Comparison of ENCODE assay signal across 1 cellular context in the genomic region with DNA sequence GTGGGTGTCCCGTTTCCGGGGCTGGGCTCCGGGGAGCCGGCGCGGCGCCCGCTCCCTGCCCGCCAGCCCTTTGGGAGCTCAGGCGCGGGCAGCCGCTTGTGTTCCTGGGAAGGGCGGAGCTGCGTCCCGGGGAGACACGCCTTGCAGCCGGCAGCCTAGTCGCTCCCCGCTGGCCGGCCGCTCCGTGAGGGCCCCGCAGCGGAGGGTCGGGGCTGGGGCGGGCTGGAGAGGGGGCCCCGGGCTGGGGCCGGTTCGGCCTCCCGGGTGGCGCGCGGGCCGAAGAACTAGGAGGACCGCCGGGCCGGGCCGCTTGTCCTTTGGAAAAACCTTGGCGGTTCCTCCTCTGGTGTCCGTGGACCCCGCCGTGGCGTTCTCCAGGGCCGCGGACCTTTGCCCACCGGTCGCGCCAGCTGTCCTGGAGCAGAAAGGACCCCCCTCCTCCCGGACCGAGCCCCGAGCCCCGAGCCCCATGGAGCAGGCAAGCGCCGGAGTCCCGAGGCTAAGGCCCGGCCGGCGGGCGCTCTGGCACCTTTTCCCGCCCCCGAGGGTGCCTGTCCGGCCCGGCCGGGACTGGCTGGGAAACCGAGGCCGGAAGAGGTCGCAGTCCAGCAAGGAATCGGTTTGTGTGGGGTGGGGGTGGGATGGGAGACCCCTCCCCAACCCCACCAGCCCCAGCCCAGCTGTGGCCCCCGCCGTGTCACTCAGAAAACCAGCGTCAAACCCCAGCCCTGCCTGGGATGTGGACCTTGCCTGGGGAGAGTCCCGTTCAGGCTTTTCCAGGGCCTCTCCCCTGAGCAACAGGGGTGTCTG.
TF ChIP-seq lines count a peak whose summit lies in the region.

No MANE protein-coding gene starts in this region.

TF ChIP-seq in HepG2, 621 proteins besides CTCF, POLR2A, EP300 and RAD21 (continues in another document):
- TF ChIP-seq CBX1 (IDR thresholded peaks at IDR 0.05; ENCODE audit: low read depth) (peak; percentile 32), HNRNPK (IDR thresholded peaks at IDR 0.05; ENCODE audit: low read depth, low read length, poor library complexity, severe bottlenecking) (peak; percentile 25), ATM (IDR thresholded peaks at IDR 0.05; ENCODE audit: borderline replicate concordance) (no peak), TBX2 (CRISPR knock-in tag; IDR thresholded peaks at IDR 0.05; ENCODE audit: borderline replicate concordance) (0 out of 2 replicates have a peak, but pooled peaks have one; percentile 24), JUN (CRISPR knock-in tag; IDR thresholded peaks at IDR 0.05) (no peak), ZNF619 (CRISPR knock-in tag; IDR thresholded peaks at IDR 0.05) (0 out of 2 replicates have a peak, but pooled peaks have one; percentile 55), SRSF1 (optimal IDR thresholded peaks at IDR 0.05; ENCODE audit: low read depth, low read length) (peak; percentile 18), ZNF24 (IDR thresholded peaks at IDR 0.05) (no peak), MIER2 (CRISPR knock-in tag; IDR thresholded peaks at IDR 0.05) (no peak), ZBTB7A (CRISPR knock-in tag; IDR thresholded peaks at IDR 0.05) (no peak), NRL (CRISPR knock-in tag; IDR thresholded peaks at IDR 0.05; ENCODE audit: borderline replicate concordance) (0 out of 2 replicates have a peak, but pooled peaks have one; percentile 59), ZNF10 (CRISPR knock-in tag; IDR thresholded peaks at IDR 0.05; ENCODE audit: borderline replicate concordance, low read depth) (no peak), ZNF83 (CRISPR knock-in tag; IDR thresholded peaks at IDR 0.05; ENCODE audit: borderline replicate concordance) (0 out of 2 replicates have a peak, but pooled peaks have one; percentile 34), TCF12 (IDR thresholded peaks at IDR 0.05) (no peak), TCF12 (CRISPR knock-in tag; IDR thresholded peaks at IDR 0.05) (peak; percentile 64; the same call in 1 of the 2 replicates), EED (CRISPR knock-in tag; IDR thresholded peaks at IDR 0.05) (no peak), KDM5B (CRISPR knock-in tag; IDR thresholded peaks at IDR 0.05; ENCODE audit: borderline replicate concordance) (0 out of 2 replicates have a peak, but pooled peaks have one; percentile 56), ATF7-NPFF (CRISPR knock-in tag; IDR thresholded peaks at IDR 0.05; ENCODE audit: low read depth) (no peak; the same call in 1 of the 2 replicates), SIX4 (CRISPR knock-in tag; IDR thresholded peaks at IDR 0.05) (no peak), SP4 (CRISPR knock-in tag; IDR thresholded peaks at IDR 0.05) (no peak), MEIS1 (CRISPR knock-in tag; IDR thresholded peaks at IDR 0.05; ENCODE audit: borderline replicate concordance) (no peak), CBX2 (IDR thresholded peaks at IDR 0.05; ENCODE audit: low read depth, low read length) (0 out of 2 replicates have a peak, but pooled peaks have one; percentile 19), CBX2 (CRISPR knock-in tag; IDR thresholded peaks at IDR 0.05; ENCODE audit: low read depth) (no peak), ZNF333 (CRISPR knock-in tag; IDR thresholded peaks at IDR 0.05; ENCODE audit: borderline replicate concordance) (peak; percentile 43; the same call in 1 of the 2 replicates), FOXK2 (IDR thresholded peaks at IDR 0.05) (no peak), ERF (CRISPR knock-in tag; IDR thresholded peaks at IDR 0.05) (no peak), GFI1 (CRISPR knock-in tag; IDR thresholded peaks at IDR 0.05; ENCODE audit: borderline replicate concordance) (no peak), ZNF713 (CRISPR knock-in tag; IDR thresholded peaks at IDR 0.05) (0 out of 2 replicates have a peak, but pooled peaks have one; percentile 37), PHF8 (CRISPR knock-in tag; IDR thresholded peaks at IDR 0.05) (peak; percentile 6; the same call in 1 of the 2 replicates)
- TF ChIP-seq, protein P1, sequence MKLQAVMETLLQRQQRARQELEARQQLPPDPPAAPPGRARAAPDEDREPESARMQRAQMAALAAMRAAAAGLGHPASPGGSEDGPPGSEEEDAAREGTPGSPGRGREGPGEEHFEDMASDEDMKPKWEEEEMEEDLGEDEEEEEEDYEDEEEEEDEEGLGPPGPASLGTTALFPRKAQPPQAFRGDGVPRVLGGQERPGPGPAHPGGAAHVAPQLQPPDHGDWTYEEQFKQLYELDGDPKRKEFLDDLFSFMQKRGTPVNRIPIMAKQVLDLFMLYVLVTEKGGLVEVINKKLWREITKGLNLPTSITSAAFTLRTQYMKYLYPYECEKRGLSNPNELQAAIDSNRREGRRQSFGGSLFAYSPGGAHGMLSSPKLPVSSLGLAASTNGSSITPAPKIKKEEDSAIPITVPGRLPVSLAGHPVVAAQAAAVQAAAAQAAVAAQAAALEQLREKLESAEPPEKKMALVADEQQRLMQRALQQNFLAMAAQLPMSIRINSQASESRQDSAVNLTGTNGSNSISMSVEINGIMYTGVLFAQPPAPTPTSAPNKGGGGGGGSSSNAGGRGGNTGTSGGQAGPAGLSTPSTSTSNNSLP (IDR thresholded peaks at IDR 0.05; ENCODE audit: low read depth, low read length) = no peak
- TF ChIP-seq, protein P2, sequence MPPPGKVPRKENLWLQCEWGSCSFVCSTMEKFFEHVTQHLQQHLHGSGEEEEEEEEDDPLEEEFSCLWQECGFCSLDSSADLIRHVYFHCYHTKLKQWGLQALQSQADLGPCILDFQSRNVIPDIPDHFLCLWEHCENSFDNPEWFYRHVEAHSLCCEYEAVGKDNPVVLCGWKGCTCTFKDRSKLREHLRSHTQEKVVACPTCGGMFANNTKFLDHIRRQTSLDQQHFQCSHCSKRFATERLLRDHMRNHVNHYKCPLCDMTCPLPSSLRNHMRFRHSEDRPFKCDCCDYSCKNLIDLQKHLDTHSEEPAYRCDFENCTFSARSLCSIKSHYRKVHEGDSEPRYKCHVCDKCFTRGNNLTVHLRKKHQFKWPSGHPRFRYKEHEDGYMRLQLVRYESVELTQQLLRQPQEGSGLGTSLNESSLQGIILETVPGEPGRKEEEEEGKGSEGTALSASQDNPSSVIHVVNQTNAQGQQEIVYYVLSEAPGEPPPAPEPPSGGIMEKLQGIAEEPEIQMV (CRISPR knock-in tag; IDR thresholded peaks at IDR 0.05; ENCODE audit: low read depth) = no peak
- TF ChIP-seq, protein P3, sequence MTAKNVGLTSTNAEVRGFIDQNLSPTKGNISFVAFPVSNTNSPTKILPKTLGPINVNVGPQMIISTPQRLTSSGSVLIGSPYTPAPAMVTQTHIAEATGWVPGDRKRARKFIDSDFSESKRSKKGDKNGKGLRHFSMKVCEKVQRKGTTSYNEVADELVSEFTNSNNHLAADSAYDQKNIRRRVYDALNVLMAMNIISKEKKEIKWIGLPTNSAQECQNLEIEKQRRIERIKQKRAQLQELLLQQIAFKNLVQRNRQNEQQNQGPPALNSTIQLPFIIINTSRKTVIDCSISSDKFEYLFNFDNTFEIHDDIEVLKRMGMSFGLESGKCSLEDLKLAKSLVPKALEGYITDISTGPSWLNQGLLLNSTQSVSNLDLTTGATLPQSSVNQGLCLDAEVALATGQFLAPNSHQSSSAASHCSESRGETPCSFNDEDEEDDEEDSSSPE (CRISPR knock-in tag; IDR thresholded peaks at IDR 0.05) = no peak
- TF ChIP-seq, protein P4, sequence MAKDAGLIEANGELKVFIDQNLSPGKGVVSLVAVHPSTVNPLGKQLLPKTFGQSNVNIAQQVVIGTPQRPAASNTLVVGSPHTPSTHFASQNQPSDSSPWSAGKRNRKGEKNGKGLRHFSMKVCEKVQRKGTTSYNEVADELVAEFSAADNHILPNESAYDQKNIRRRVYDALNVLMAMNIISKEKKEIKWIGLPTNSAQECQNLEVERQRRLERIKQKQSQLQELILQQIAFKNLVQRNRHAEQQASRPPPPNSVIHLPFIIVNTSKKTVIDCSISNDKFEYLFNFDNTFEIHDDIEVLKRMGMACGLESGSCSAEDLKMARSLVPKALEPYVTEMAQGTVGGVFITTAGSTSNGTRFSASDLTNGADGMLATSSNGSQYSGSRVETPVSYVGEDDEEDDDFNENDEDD (CRISPR knock-in tag; IDR thresholded peaks at IDR 0.05; ENCODE audit: borderline replicate concordance) = no peak
- TF ChIP-seq, protein P5, sequence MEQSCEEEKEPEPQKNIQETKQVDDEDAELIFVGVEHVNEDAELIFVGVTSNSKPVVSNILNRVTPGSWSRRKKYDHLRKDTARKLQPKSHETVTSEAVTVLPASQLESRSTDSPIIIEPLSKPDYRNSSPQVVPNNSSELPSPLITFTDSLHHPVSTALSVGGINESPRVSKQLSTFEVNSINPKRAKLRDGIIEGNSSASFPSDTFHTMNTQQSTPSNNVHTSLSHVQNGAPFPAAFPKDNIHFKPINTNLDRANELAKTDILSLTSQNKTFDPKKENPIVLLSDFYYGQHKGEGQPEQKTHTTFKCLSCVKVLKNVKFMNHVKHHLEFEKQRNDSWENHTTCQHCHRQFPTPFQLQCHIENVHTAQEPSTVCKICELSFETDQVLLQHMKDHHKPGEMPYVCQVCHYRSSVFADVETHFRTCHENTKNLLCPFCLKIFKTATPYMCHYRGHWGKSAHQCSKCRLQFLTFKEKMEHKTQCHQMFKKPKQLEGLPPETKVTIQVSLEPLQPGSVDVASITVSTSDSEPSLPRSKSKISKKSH (CRISPR knock-in tag; IDR thresholded peaks at IDR 0.05; ENCODE audit: borderline replicate concordance) = peak; percentile 63; the same call in 1 of the 2 replicates
- TF ChIP-seq, protein P6, sequence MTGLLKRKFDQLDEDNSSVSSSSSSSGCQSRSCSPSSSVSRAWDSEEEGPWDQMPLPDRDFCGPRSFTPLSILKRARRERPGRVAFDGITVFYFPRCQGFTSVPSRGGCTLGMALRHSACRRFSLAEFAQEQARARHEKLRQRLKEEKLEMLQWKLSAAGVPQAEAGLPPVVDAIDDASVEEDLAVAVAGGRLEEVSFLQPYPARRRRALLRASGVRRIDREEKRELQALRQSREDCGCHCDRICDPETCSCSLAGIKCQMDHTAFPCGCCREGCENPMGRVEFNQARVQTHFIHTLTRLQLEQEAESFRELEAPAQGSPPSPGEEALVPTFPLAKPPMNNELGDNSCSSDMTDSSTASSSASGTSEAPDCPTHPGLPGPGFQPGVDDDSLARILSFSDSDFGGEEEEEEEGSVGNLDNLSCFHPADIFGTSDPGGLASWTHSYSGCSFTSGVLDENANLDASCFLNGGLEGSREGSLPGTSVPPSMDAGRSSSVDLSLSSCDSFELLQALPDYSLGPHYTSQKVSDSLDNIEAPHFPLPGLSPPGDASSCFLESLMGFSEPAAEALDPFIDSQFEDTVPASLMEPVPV (CRISPR knock-in tag; IDR thresholded peaks at IDR 0.05) = 0 out of 2 replicates have a peak, but pooled peaks have one; percentile 8
- TF ChIP-seq, protein P7, sequence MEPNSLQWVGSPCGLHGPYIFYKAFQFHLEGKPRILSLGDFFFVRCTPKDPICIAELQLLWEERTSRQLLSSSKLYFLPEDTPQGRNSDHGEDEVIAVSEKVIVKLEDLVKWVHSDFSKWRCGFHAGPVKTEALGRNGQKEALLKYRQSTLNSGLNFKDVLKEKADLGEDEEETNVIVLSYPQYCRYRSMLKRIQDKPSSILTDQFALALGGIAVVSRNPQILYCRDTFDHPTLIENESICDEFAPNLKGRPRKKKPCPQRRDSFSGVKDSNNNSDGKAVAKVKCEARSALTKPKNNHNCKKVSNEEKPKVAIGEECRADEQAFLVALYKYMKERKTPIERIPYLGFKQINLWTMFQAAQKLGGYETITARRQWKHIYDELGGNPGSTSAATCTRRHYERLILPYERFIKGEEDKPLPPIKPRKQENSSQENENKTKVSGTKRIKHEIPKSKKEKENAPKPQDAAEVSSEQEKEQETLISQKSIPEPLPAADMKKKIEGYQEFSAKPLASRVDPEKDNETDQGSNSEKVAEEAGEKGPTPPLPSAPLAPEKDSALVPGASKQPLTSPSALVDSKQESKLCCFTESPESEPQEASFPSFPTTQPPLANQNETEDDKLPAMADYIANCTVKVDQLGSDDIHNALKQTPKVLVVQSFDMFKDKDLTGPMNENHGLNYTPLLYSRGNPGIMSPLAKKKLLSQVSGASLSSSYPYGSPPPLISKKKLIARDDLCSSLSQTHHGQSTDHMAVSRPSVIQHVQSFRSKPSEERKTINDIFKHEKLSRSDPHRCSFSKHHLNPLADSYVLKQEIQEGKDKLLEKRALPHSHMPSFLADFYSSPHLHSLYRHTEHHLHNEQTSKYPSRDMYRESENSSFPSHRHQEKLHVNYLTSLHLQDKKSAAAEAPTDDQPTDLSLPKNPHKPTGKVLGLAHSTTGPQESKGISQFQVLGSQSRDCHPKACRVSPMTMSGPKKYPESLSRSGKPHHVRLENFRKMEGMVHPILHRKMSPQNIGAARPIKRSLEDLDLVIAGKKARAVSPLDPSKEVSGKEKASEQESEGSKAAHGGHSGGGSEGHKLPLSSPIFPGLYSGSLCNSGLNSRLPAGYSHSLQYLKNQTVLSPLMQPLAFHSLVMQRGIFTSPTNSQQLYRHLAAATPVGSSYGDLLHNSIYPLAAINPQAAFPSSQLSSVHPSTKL (CRISPR knock-in tag; IDR thresholded peaks at IDR 0.05) = no peak
